ENCODE assay signal across 12 cellular contexts in genomic region chr7:30726296-30727006, GRCh38. TPM values are rescaled to one million over a fixed set of nuclear protein-coding genes. Genes with fewer than 3 reads are reported as not detected.
DNase-seq lines count a peak whose midpoint lies in the region; ATAC-seq and TF ChIP-seq lines count a peak whose summit lies in the region.
"Had no signal": no experiment of that assay in that cellular context is flagged by ENCODE, and none has a peak within 500 bp of the region (broad histone marks: within the 10 kb centered on the region; RNA-seq: fewer than 3 reads in every experiment).

No MANE protein-coding gene starts in this region.

- peak; percentile 16 for DNase-seq in activated effector memory CD4-positive, alpha-beta T cell treated with Interleukin-2 at 50 U/mL for 16 hours
- no peak for DNase-seq in activated effector memory CD4-positive, alpha-beta T cell treated with anti-CD3 and anti-CD28 coated beads, Interleukin-2, amount 50 U/mL, for 16 hours
- peak; percentile 36 for DNase-seq in activated naive CD8-positive, alpha-beta T cell treated with anti-CD3 and anti-CD28 coated beads for 36 hours
- DNase-seq in stimulated activated naive CD8-positive, alpha-beta T cell treated with anti-CD3 and anti-CD28 coated beads, Interleukin-15, Interleukin-2, amounts not matched to agents 100 U/mL and 50 U/mL, for 24 hours: peak; percentile 24
- DNase-seq in SKM-1 (lab: John Stamatoyannopoulos, UW; ENCODE audit: unreplicated experiment) (no peak), amniotic stem cell (lab: John Stamatoyannopoulos, UW) (no peak)
- DNase-seq: NCI-H1694 treated with DMSO at 0.1 percent for 48 hours, right lobe of liver, upper lobe of left lung had no signal

- H3K9me3 ChIP-seq in SU-DHL-6 (ENCODE audit: insufficient read depth, low read length): no peaks in the 10 kb centered on the region
- H3K9me3 ChIP-seq: right lobe of liver, upper lobe of left lung had no signal

- no peaks in the 10 kb centered on the region for H4K20me1 ChIP-seq in SU-DHL-6 (ENCODE audit: low read depth, low read length)

- H3K9ac ChIP-seq in SU-DHL-6 (ENCODE audit: low read length): no peak overlapping the region

- H3K4me3 ChIP-seq in SU-DHL-6 (ENCODE audit: insufficient read depth, low read length, poor library complexity, severe bottlenecking): no peak overlapping the region
- H3K4me3 ChIP-seq: right lobe of liver, upper lobe of left lung had no signal

- no peak overlapping the region for H2AFZ ChIP-seq in SU-DHL-6 (ENCODE audit: low read depth, low read length, severe bottlenecking)

- peak overlapping the region; percentile 6 for H3K4me2 ChIP-seq in SU-DHL-6 (ENCODE audit: low read depth, low read length, poor library complexity, severe bottlenecking)

- H3K9me3 Mint-ChIP-seq in activated naive CD8-positive, alpha-beta T cell treated with anti-CD3 and anti-CD28 coated beads for 36 hours: no peaks in the 10 kb centered on the region

- no peaks in the 10 kb centered on the region for H3K27me3 ChIP-seq in SU-DHL-6 (ENCODE audit: low read length)
- H3K27me3 ChIP-seq: right lobe of liver, upper lobe of left lung had no signal

- peak; percentile 21 for ATAC-seq in stimulated activated naive CD8-positive, alpha-beta T cell treated with anti-CD3 and anti-CD28 coated beads, Interleukin-15, Interleukin-2, amounts not matched to agents 100 U/mL and 50 U/mL, for 24 hours
- no peak for ATAC-seq in HG02623 (IDR thresholded peaks at IDR 0.05; ENCODE audit: unreplicated experiment)

- no peaks in the 10 kb centered on the region for H3K79me2 ChIP-seq in SU-DHL-6 (ENCODE audit: insufficient read depth, low read length)

- H3K27ac Mint-ChIP-seq in activated naive CD8-positive, alpha-beta T cell treated with anti-CD3 and anti-CD28 coated beads for 36 hours: peak overlapping the region; percentile 92

- no peaks in the 10 kb centered on the region for H3F3A ChIP-seq in SU-DHL-6 (ENCODE audit: insufficient read depth)

- no peaks in the 10 kb centered on the region for H3K9me2 ChIP-seq in SU-DHL-6 (replicated peaks; ENCODE audit: insufficient read depth, low read length)

- peaks cover 4% of the 10 kb centered on the region for H3K36me3 Mint-ChIP-seq in activated naive CD8-positive, alpha-beta T cell treated with anti-CD3 and anti-CD28 coated beads for 36 hours

- peaks cover 56% of the 10 kb centered on the region for H3K4me1 Mint-ChIP-seq in activated naive CD8-positive, alpha-beta T cell treated with anti-CD3 and anti-CD28 coated beads for 36 hours

- no peak overlapping the region for H3K27ac ChIP-seq in SU-DHL-6 (ENCODE audit: low read depth, low read length)
- H3K27ac ChIP-seq: right lobe of liver, upper lobe of left lung had no signal

- H3K27me3 Mint-ChIP-seq in activated naive CD8-positive, alpha-beta T cell treated with anti-CD3 and anti-CD28 coated beads for 36 hours: no peaks in the 10 kb centered on the region

- H3K36me3 ChIP-seq in SU-DHL-6 (ENCODE audit: low read length): no peaks in the 10 kb centered on the region
- H3K36me3 ChIP-seq: right lobe of liver, upper lobe of left lung had no signal

- no peak for TF ChIP-seq CTCF in SU-DHL-6 (IDR thresholded peaks at IDR 0.05; ENCODE audit: insufficient read depth, low read length, poor library complexity, severe bottlenecking)

- peak overlapping the region; percentile 82 for H3K4me3 Mint-ChIP-seq in activated naive CD8-positive, alpha-beta T cell treated with anti-CD3 and anti-CD28 coated beads for 36 hours

RNA-seq across cellular contexts. Expression of gene INMT, which starts 25.5 kb away (rescaled TPM):
- total RNA-seq in activated naive CD8-positive, alpha-beta T cell treated with anti-CD3 and anti-CD28 coated beads for 36 hours: under 1 TPM in 1 of 2 experiments, not detected in 1; 0.08 TPM

RNA-seq across cellular contexts. Expression of gene CRHR2, which starts 44.2 kb away (rescaled TPM):
- not detected for total RNA-seq in activated naive CD8-positive, alpha-beta T cell treated with anti-CD3 and anti-CD28 coated beads for 36 hours
- total RNA-seq: chondrocyte, right lobe of liver had no signal

RNA-seq across cellular contexts. Expression of gene MINDY4, which starts 44.8 kb away (rescaled TPM):
- 1 to 10 TPM; 1.6 to 2.0 TPM for total RNA-seq in activated naive CD8-positive, alpha-beta T cell treated with anti-CD3 and anti-CD28 coated beads for 36 hours

Comparison
In these comparisons a context has a peak if more than half of its experiments do, and no peak if none do; other contexts are left out.
1. DNase-seq: peak in activated effector memory CD4-positive, alpha-beta T cell treated with Interleukin-2 at 50 U/mL for 16 hours (single experiment), activated naive CD8-positive, alpha-beta T cell treated with anti-CD3 and anti-CD28 coated beads for 36 hours (single experiment) and stimulated activated naive CD8-positive, alpha-beta T cell treated with anti-CD3 and anti-CD28 coated beads, Interleukin-15, Interleukin-2, amounts not matched to agents 100 U/mL and 50 U/mL, for 24 hours (single experiment); none in activated effector memory CD4-positive, alpha-beta T cell treated with anti-CD3 and anti-CD28 coated beads, Interleukin-2, amount 50 U/mL, for 16 hours (single experiment), SKM-1 (single experiment) and amniotic stem cell (single experiment).